1 cellular context compared by ENCODE assay signal in the genomic region with DNA sequence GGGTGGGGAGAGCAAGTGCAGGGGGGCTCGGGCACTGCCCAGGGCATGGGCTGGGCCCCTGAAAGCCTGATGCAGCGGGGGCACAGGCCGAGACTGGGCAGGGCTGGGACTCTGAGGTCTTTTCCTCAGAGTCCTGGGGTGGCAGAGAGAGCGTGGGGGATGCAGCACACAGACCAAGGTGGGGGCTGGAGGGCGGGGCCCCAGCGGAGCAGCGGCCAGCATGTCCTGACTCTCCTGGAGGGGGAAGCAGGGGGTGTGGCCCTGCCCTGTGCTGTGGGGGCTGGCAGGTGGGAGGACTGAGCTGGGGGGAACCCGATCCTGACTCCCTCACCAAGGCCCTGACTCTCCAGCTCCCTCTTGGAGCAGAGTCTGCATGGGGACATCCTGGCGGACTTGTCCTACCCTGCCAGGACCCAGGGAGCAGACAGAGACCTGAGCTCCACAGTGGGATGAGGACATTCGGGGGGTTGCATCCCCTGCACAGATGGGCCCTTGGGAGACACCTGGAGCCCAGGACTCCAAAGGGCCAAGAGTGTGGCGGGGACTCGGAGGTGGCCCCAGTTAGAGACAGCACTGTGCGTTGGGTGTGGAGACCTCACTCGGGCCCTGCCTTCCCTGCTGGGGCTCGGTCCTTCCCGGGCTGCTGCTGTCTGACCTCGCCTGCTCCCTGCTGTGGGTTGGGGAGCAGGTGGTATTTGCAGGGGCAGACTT.
TF ChIP-seq lines count a peak whose summit lies in the region.

No MANE protein-coding gene starts in this region.

TF ChIP-seq in GM12878, 131 proteins besides CTCF, POLR2A, EP300 and RAD21 (continued from another document):
- TF ChIP-seq, protein P1, sequence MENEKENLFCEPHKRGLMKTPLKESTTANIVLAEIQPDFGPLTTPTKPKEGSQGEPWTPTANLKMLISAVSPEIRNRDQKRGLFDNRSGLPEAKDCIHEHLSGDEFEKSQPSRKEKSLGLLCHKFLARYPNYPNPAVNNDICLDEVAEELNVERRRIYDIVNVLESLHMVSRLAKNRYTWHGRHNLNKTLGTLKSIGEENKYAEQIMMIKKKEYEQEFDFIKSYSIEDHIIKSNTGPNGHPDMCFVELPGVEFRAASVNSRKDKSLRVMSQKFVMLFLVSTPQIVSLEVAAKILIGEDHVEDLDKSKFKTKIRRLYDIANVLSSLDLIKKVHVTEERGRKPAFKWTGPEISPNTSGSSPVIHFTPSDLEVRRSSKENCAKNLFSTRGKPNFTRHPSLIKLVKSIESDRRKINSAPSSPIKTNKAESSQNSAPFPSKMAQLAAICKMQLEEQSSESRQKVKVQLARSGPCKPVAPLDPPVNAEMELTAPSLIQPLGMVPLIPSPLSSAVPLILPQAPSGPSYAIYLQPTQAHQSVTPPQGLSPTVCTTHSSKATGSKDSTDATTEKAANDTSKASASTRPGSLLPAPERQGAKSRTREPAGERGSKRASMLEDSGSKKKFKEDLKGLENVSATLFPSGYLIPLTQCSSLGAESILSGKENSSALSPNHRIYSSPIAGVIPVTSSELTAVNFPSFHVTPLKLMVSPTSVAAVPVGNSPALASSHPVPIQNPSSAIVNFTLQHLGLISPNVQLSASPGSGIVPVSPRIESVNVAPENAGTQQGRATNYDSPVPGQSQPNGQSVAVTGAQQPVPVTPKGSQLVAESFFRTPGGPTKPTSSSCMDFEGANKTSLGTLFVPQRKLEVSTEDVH (IDR thresholded peaks at IDR 0.05; ENCODE audit: low read depth, partially characterized antibody) = peak; percentile 48
- TF ChIP-seq POLR2AphosphoS2 (IDR thresholded peaks at IDR 0.05; ENCODE audit: low read depth, low read length) = peak; percentile 34
- TF ChIP-seq NFIC (IDR thresholded peaks at IDR 0.05; ENCODE audit: low read depth, low read length) = no peak
- TF ChIP-seq TCF3 (IDR thresholded peaks at IDR 0.05; ENCODE audit: borderline replicate concordance, insufficient read depth, low read depth, low read length) = no peak
- peak; percentile 80; the same call in 1 of the 2 replicates for TF ChIP-seq PAX5 (IDR thresholded peaks at IDR 0.05; ENCODE audit: borderline replicate concordance, low read depth, low read length)
- TF ChIP-seq POU2F2 (IDR thresholded peaks at IDR 0.05; ENCODE audit: borderline replicate concordance, low read depth, low read length) = peak; percentile 68; the same call in 1 of the 3 replicates
- TF ChIP-seq GATAD2B (conservative IDR thresholded peaks at IDR 0.05; ENCODE audit: low read depth) = peak; percentile 24; the same call in 1 of the 2 replicates
